ENCODE assay signal across 28 cellular contexts in the genomic region with DNA sequence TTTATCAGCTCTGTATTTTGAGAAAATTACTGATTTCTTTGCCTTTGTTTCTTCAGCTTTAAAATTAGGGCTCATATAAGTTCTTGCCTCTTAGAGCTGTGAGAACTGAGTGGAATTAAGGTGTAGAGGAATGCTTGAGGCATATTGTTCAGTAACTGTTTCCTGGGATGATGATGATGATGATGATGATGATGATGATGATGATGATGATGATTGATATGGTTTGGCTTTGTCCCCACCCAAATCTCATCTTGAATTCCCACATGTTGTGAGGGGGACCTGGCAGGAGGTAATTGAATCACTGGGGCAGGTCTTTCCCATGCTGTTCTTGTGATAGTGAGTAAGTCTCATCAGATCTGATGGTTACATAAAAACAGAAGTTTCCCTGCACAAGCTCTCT.
"Had no signal": no experiment of that assay in that cellular context is flagged by ENCODE, and none has a peak within 500 bp of the region (broad histone marks: within the 10 kb centered on the region; RNA-seq: fewer than 3 reads in every experiment).

No MANE protein-coding gene starts in this region.

- H3K27ac ChIP-seq: colonic mucosa, coronary artery, dorsolateral prefrontal cortex, epithelial cell of prostate, esophagus muscularis mucosa, esophagus squamous epithelium, foreskin keratinocyte, gastrocnemius medialis, gastroesophageal sphincter, heart left ventricle, heart right ventricle had no signal

- H3K27me3 ChIP-seq: colonic mucosa, dorsolateral prefrontal cortex, esophagus muscularis mucosa, esophagus squamous epithelium, foreskin keratinocyte, gastrocnemius medialis, gastroesophageal sphincter, heart left ventricle, heart right ventricle had no signal

- FAIRE-seq: colon, endometrium, endothelial cell of umbilical vein, frontal cortex had no signal

- ATAC-seq: effector memory CD8-positive, alpha-beta T cell; esophagus mucosa; foreskin keratinocyte; gastrocnemius medialis; gastroesophageal sphincter; heart left ventricle; heart right ventricle had no signal

- H3K9me3 ChIP-seq: colonic mucosa, gastrocnemius medialis had no signal

- H3K4me1 ChIP-seq: colonic mucosa, esophagus muscularis mucosa, esophagus squamous epithelium, foreskin keratinocyte, gastrocnemius medialis, gastroesophageal sphincter, heart left ventricle, heart right ventricle had no signal

- DNase-seq: colonic mucosa; cortex of kidney; dermis blood vessel endothelial cell; dorsolateral prefrontal cortex; effector CD4-positive, alpha-beta T cell; effector CD8-positive, alpha-beta T cell; effector memory CD4-positive, alpha-beta T cell; effector memory CD8-positive, alpha-beta T cell; endodermal cell; erythroblast; esophagus squamous epithelium; foreskin fibroblast; foreskin keratinocyte; foreskin melanocyte; gastrocnemius medialis; glutamatergic neuron; head of caudate nucleus; heart left ventricle; heart right ventricle had no signal

- H3K4me3 ChIP-seq: colonic mucosa, coronary artery, dorsolateral prefrontal cortex, esophagus muscularis mucosa, esophagus squamous epithelium, gastrocnemius medialis, gastroesophageal sphincter, heart left ventricle, heart right ventricle had no signal

- H3K36me3 ChIP-seq: colonic mucosa, esophagus muscularis mucosa, esophagus squamous epithelium, gastrocnemius medialis, heart left ventricle, heart right ventricle had no signal
